8 cellular contexts compared by ENCODE assay signal in genomic region chr6:110180228-110181008, GRCh38. TPM values are rescaled to one million over a fixed set of nuclear protein-coding genes. Genes with fewer than 3 reads are reported as not detected.
DNase-seq lines count a peak whose midpoint lies in the region; ATAC-seq and TF ChIP-seq lines count a peak whose summit lies in the region.

Gene CDC40, plus strand, starts transcription at chr6:110180427. Its CDS starts 18 bp downstream, at chr6:110180445.

- peaks cover 25 to 65% (median 51%) of the 10 kb centered on the region in 6 donors for H3K4me1 ChIP-seq in spleen

- no peaks in the 10 kb centered on the region for H3K36me3 ChIP-seq in spleen

- H3K4me3 ChIP-seq in iPS-11a (ENCODE audit: low read depth, low read length) = peak within 1 kb of the TSS; percentile 94
- peak within 1 kb of the TSS; percentile 64 to 99 (median 84) for H3K4me3 ChIP-seq in spleen

- peak within 1 kb of the TSS; percentile 80 to 93 (median 88) for H3K27ac ChIP-seq in spleen

- DNase-seq in COLO668 (lab: John Stamatoyannopoulos, UW; ENCODE audit: unreplicated experiment) = peak; percentile 32
- peak in 4 of 5 donors; percentile 16 to 47 (median 39) for DNase-seq in T-helper 1 cell
- DNase-seq in anterior cingulate cortex (lab: John Stamatoyannopoulos, UW) = peak in 56 of 58 donors; percentile 9 to 89 (median 66)
- peak; percentile 93 for DNase-seq in spleen
- no peak for DNase-seq in HT-29 (ENCODE audit: low spot score)

- H3K27me3 ChIP-seq in spleen (replicated peaks in 1 of 7) = peaks cover 0 to 23% (median 0%) of the 10 kb centered on the region in 7 donors

- H3K9me3 ChIP-seq in spleen = no peaks in the 10 kb centered on the region

- peak in 1 of 11 experiments; percentile 16 for TF ChIP-seq CTCF in spleen (IDR thresholded peaks at IDR 0.05 in 8 of 11, conservative IDR thresholded peaks at IDR 0.05 in 3 of 11)

- peak in 2 of 3 donors; percentile 28 to 40 for TF ChIP-seq POLR2A in spleen (IDR thresholded peaks at IDR 0.05)

- intact Hi-C loops in spleen (cut with DNase I; ENCODE audit: low total_unique reads) = no loop called here

- WGBS in spleen, 5 donors = 0 to 1% (median 0%) methylated on average over 28 of the region's 28 CpGs

- peak; percentile 48 for ATAC-seq in GM19463 (IDR thresholded peaks at IDR 0.05; ENCODE audit: unreplicated experiment)
- ATAC-seq in HG03571 (IDR thresholded peaks at IDR 0.05; ENCODE audit: unreplicated experiment) = peak; percentile 45

RNA-seq across cellular contexts. Expression of gene CDC40, which starts in this region (rescaled TPM):
- 10 to 100 TPM; 27.2 to 38.1 (median 31.4) TPM for total RNA-seq in spleen
- 10 to 100 TPM; 12.5 to 14.1 (median 12.6) TPM for polyA plus RNA-seq in spleen
- 7.3 and 8.9 TPM in 2 replicates for total RNA-seq in HT-29 (2014; rRNA removed; shearing (Covaris generic))
